In the genomic region with DNA sequence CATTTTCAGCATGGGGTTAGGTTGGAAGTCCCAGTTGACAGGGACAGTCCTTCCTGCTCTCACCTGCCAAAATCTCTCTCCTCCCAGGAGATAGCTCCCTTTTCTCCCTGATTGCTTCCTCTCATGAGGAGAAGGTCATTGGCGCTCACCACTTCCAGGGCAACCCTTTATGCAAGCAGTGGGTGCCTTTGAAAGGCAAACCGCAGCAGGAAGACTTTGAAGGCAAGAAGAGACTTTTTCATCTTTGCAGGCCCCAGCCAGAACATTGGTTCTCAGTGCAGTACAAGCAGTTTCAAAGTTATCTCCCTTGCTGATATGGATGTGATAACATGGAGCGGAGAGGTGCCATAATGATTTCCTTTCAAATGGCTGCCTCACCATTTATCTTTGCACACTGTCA, we compare ENCODE assay signal across 22 cellular contexts.
"Had no signal": no experiment of that assay in that cellular context is flagged by ENCODE, and none has a peak within 500 bp of the region (broad histone marks: within the 10 kb centered on the region; RNA-seq: fewer than 3 reads in every experiment).

No MANE protein-coding gene starts in this region.

- H3K9me3 Mint-ChIP-seq: stimulated activated naive CD8-positive, alpha-beta T cell treated with anti-CD3 and anti-CD28 coated beads, Interleukin-15, Interleukin-2, amounts not matched to agents 100 ng/mL and 50 ng/mL, for 24 hours had no signal

- H3K27me3 ChIP-seq: ovary, right atrium auricular region, right lobe of liver, transverse colon, upper lobe of left lung had no signal

- H3K4me1 Mint-ChIP-seq: stimulated activated naive B cell treated with anti-CD40 and anti-IgM and Interleukin-4, amounts not matched to agents 10 μg/mL and 1 μg/mL and 100 μg/mL, for 72 hours had no signal

- H3K4me1 ChIP-seq: left ventricle myocardium inferior, right atrium auricular region, right lobe of liver, transverse colon had no signal

- H3K27ac ChIP-seq: left ventricle myocardium inferior, ovary, right atrium auricular region, right lobe of liver, transverse colon, upper lobe of left lung had no signal

- H3K27ac Mint-ChIP-seq: immature natural killer cell; naive thymus-derived CD4-positive, alpha-beta T cell; natural killer cell treated with Interleukin-12 subunit alpha and Interleukin-12 subunit beta and Interleukin-15 and Interleukin-18, amount 100 ng/mL, for 72 hours; progenitor cell of endocrine pancreas; stimulated activated naive B cell treated with anti-CD40 and anti-IgM and Interleukin-4, amounts not matched to agents 10 μg/mL and 1 μg/mL and 100 μg/mL, for 72 hours; stimulated activated naive CD8-positive, alpha-beta T cell treated with anti-CD3 and anti-CD28 coated beads, Interleukin-15, Interleukin-2, amounts not matched to agents 100 ng/mL and 50 ng/mL, for 24 hours had no signal

- DNase-seq: hypothalamus; immature natural killer cell; kidney; left colon; left ventricle myocardium inferior; midbrain; mucosa of descending colon; ovary; right lobe of liver; stimulated activated CD4-positive, alpha-beta T cell treated with anti-CD3 and anti-CD28 coated beads, Interleukin-2, amount 100 ng/mL, for 24 hours; stimulated activated CD4-positive, alpha-beta T cell treated with anti-CD3 and anti-CD28 coated beads, Interleukin-4, amount 100 ng/mL, for 1 hour; stimulated activated naive B cell treated with anti-CD40 and anti-IgM and Interleukin-4, amounts not matched to agents 10 μg/mL and 1 μg/mL and 100 μg/mL, for 72 hours; substantia nigra; transverse colon had no signal

- H3K36me3 ChIP-seq: left ventricle myocardium inferior, ovary, right atrium auricular region, right lobe of liver, transverse colon, upper lobe of left lung had no signal

- H3K4me3 Mint-ChIP-seq: immature natural killer cell; natural killer cell treated with Interleukin-12 subunit alpha and Interleukin-12 subunit beta and Interleukin-15 and Interleukin-18, amount 100 ng/mL, for 72 hours; stimulated activated naive B cell treated with anti-CD40 and anti-IgM and Interleukin-4, amounts not matched to agents 10 μg/mL and 1 μg/mL and 100 μg/mL, for 72 hours; stimulated activated naive CD8-positive, alpha-beta T cell treated with anti-CD3 and anti-CD28 coated beads, Interleukin-15, Interleukin-2, amounts not matched to agents 100 ng/mL and 50 ng/mL, for 24 hours had no signal

- H3K4me3 ChIP-seq: left ventricle myocardium inferior, lung, mucosa of descending colon, ovary, right atrium auricular region, right lobe of liver, smooth muscle cell, transverse colon, upper lobe of left lung had no signal

- H3K36me3 Mint-ChIP-seq: immature natural killer cell; naive thymus-derived CD4-positive, alpha-beta T cell; natural killer cell treated with Interleukin-12 subunit alpha and Interleukin-12 subunit beta and Interleukin-15 and Interleukin-18, amount 100 ng/mL, for 72 hours; stimulated activated naive B cell treated with anti-CD40 and anti-IgM and Interleukin-4, amounts not matched to agents 10 μg/mL and 1 μg/mL and 100 μg/mL, for 72 hours had no signal

- H3K9me3 ChIP-seq: left ventricle myocardium inferior, mucosa of descending colon, ovary, right atrium auricular region, right lobe of liver, transverse colon, upper lobe of left lung had no signal

- ATAC-seq: left colon; mucosa of descending colon; naive thymus-derived CD4-positive, alpha-beta T cell; natural killer cell treated with Interleukin-12 subunit alpha and Interleukin-12 subunit beta and Interleukin-15 and Interleukin-18, amount 100 ng/mL, for 72 hours; right lobe of liver; stimulated activated naive B cell treated with anti-CD40 and anti-IgM and Interleukin-4, amounts not matched to agents 10 μg/mL and 1 μg/mL and 100 μg/mL, for 72 hours had no signal

- H3K27me3 Mint-ChIP-seq: stimulated activated naive B cell treated with anti-CD40 and anti-IgM and Interleukin-4, amounts not matched to agents 10 μg/mL and 1 μg/mL and 100 μg/mL, for 72 hours had no signal
